Comparison of ENCODE assay signal across 7 cellular contexts in genomic region chr16:85652431-85653221, GRCh38. TPM values are rescaled to one million over a fixed set of nuclear protein-coding genes. Genes with fewer than 3 reads are reported as not detected.
A peak's percentile ranks its signal among the peaks of the same experiment; 100 is the strongest.
DNase-seq lines count a peak whose midpoint lies in the region; ATAC-seq, FAIRE-seq and TF ChIP-seq lines count a peak whose summit lies in the region.

No MANE protein-coding gene starts in this region.

- ATAC-seq in GM18868 (IDR thresholded peaks at IDR 0.05; ENCODE audit: unreplicated experiment) (no peak), HG02642 (IDR thresholded peaks at IDR 0.05; ENCODE audit: poor library complexity, unreplicated experiment) (no peak)

- TF ChIP-seq POLR2A in testis (IDR thresholded peaks at IDR 0.05): no peak

- no peak for FAIRE-seq in kidney (lab: Jason Lieb, UNC)

- H3K4me3 ChIP-seq in kidney (ENCODE audit: low read length in 2 of 2): no peak overlapping the region
- no peak overlapping the region for H3K4me3 ChIP-seq in testis

- H3K9me3 ChIP-seq in kidney (ENCODE audit: control insufficient read depth in 1 of 2, low read length in 2 of 2): no peaks in the 10 kb centered on the region
- no peaks in the 10 kb centered on the region for H3K9me3 ChIP-seq in testis

- no peak overlapping the region for H3K9ac ChIP-seq in kidney (ENCODE audit: low read length in 2 of 2)

- intact Hi-C loops in kidney (cut with DNase I): no loop called here
- intact Hi-C loops in testis (cut with DNase I; ENCODE audit: low total_unique reads): no loop called here

- 35 to 68% methylated on average over 23 to 35 of the region's 35 CpGs for WGBS in testis, 2 donors

- DNase-seq in ELF-1 (ENCODE audit: low read depth, low spot score) (peak; percentile 57), NCI-H1417 treated with DMSO at 0.1 percent for 48 hours (lab: John Stamatoyannopoulos, UW) (peak; percentile 29), astrocyte of the hippocampus (ENCODE audit: low read depth, low spot score) (peak; percentile 79), kidney (peak; percentile 92), testis (peak; percentile 74)

- H3K27ac ChIP-seq in kidney (ENCODE audit: low read depth in 2 of 2, low read length in 2 of 2) (peak overlapping the region; percentile 9 to 63), testis (peak overlapping the region; percentile 3 to 66)

- H3K27me3 ChIP-seq in testis: no peaks in the 10 kb centered on the region

- TF ChIP-seq CTCF in kidney (IDR thresholded peaks at IDR 0.05; ENCODE audit: borderline replicate concordance, extremely low read depth, insufficient read depth) (no peak), testis (IDR thresholded peaks at IDR 0.05) (no peak)

- H3K36me3 ChIP-seq in kidney (ENCODE audit: control insufficient read depth in 1 of 2, insufficient read depth in 2 of 2, low read length in 2 of 2) (peaks cover 20 to 34% of the 10 kb centered on the region in 2 donors), testis (ENCODE audit: low read depth, missing control alignments) (no peaks in the 10 kb centered on the region)

- H3K4me1 ChIP-seq in kidney (ENCODE audit: control insufficient read depth in 1 of 2, insufficient read depth in 1 of 2, low read depth in 1 of 2, low read length in 2 of 2) (peaks cover 3 to 24% of the 10 kb centered on the region in 2 donors), testis (peaks cover 30% of the 10 kb centered on the region)

RNA-seq across cellular contexts. Expression of gene GINS2, which starts 36.1 kb away (rescaled TPM):
- total RNA-seq in kidney (0.88 TPM), testis (10 to 100 TPM in 1 of 2 donors, 1 to 10 TPM in 1; 8.9 to 13.8 TPM)
- polyA plus RNA-seq in kidney (ENCODE audit: insufficient read depth, low read depth, low replicate concordance) (0.97 TPM), testis (ENCODE audit: insufficient read depth, low read depth, low replicate concordance) (11.8 TPM)

RNA-seq across cellular contexts. Expression of gene GSE1, which starts 39.5 kb away (rescaled TPM):
- 92.8 TPM for total RNA-seq in kidney
- polyA plus RNA-seq in kidney (ENCODE audit: insufficient read depth, low read depth, low replicate concordance): 9.5 TPM
- 100 to 1,000 TPM; 188 to 212 TPM for total RNA-seq in testis
- polyA plus RNA-seq in testis (ENCODE audit: insufficient read depth, low read depth, low replicate concordance): 49.9 TPM

Comparison
In these comparisons a context has a peak if more than half of its experiments do, and no peak if none do; other contexts are left out.
1. DNase-seq: peak in every context shown above with its lines; median percentile 92 in kidney; 79 in astrocyte of the hippocampus; 74 in testis; 57 in ELF-1; 29 in NCI-H1417 treated with DMSO at 0.1 percent for 48 hours.